Comparison of ENCODE assay signal across 1 cellular context in the genomic region with DNA sequence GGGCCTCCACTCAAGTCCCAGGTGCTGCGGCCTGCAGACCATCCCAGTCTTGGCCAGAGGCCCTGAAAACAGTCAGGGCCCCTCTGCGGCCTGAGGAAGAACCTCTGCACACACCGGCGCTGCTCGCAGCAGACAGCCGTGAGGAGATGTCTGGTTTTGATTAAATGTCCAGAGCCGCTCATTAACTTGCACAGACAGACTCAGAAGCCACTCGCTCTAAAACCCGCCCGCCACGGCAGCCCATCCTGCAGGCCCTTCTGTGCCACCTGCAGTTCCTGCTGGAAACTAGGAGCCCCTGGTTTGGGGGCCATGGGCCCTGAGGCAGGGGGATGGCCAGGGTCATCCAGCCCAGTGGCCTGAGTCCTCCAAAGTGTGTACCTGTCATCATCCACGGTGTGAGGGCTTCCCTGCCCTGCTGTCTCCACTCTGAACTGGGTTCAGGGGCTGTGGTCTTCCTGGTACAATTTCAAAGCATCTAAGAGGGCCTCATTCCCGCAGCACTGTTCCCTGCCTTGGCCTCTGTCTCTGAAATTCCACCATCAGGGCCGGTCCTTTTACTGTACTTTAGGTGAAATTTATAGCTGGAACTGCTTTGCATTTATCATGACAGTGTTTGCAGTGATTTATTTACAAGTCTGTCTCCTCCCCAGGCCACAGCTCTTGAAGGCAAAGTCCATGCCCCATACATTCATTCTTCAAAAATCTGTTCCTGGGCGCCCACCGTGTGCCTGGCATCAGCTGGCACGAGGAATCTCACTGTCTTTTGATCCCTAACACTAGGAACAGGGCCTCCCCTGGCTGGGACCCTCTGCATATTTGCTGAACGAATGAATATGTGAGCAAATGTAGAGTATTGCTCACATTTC.
TF ChIP-seq lines count a peak whose summit lies in the region.

No MANE protein-coding gene starts in this region.

TF ChIP-seq in HepG2, 621 proteins besides CTCF, POLR2A, EP300 and RAD21:
- TF ChIP-seq GFI1 (CRISPR knock-in tag; IDR thresholded peaks at IDR 0.05; ENCODE audit: borderline replicate concordance), result peak; percentile 78; the same call in 1 of the 2 replicates
- no peak for TF ChIP-seq ZNF12 (CRISPR knock-in tag; IDR thresholded peaks at IDR 0.05)
